In the genomic region with DNA sequence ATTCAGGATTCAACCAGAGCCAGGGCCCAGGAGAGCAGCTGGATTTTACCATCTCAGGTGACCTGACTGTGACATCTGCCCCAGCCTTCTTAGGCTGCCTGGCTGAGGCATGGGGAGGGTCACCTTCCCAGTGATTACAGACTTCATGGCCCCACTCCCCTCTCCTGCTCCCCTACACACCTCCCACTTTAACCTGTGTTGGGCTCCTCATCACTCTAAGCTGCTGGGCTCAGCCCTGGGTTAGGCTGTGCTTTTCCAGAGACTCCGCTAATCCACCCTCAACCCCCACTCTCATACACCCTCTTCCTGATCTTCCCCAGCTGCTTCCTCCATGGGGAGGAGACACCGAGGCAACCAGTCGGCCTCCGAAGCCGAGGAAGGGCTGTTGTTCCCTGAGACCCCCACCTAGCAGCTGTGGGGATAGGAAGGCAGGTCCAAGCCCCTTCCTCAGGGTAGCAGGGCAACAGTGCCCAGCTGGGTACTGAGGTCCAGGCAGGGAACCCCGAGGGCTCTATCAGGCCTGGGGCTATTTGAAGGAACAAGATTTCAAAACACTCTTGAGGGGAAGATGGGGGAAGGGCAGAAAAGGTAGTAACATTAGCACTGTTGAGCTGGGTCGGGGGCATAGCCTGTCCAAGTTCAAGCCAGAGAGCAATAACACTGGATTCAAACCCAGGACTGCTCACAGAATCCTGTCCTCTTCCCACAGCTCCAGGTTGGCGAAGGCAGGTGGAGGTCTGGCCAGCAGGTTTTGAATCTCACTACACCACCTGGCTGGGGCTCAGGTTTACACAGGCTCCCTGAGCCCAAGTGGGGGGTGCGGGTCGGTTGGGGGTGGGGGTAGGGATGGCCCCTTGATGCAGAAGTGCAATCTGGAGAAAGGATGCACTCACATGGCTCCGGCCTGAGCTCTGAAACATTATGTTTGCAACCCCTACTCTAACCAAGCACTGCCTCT, we compare ENCODE assay signal across 8 cellular contexts. TPM values are rescaled to one million over a fixed set of nuclear protein-coding genes. Genes with fewer than 3 reads are reported as not detected.
DNase-seq lines count a peak whose midpoint lies in the region; ATAC-seq and TF ChIP-seq lines count a peak whose summit lies in the region.

No MANE protein-coding gene starts in this region.

- CTCF ChIA-PET in GM10248 (lab: Yijun Ruan, JAX): interaction anchor here (0.8 to 42.8 kb wide), 6 partner anchors 9 to 365 kb away, joined by 3 to 963 read pairs (median 10); a partner anchor contains a TSS

- POLR2A ChIA-PET in GM10248 (lab: Yijun Ruan, JAX): no interaction called here

- H3K9ac ChIP-seq in DND-41 (ENCODE audit: low read depth, low read length): no peak overlapping the region

- H3K27me3 ChIP-seq in DND-41 (ENCODE audit: insufficient read depth, low read length, poor library complexity) (peaks cover 41% of the 10 kb centered on the region), ectodermal cell (ENCODE audit: control insufficient read depth, insufficient read depth, low read length, poor library complexity, severe bottlenecking) (peaks cover 83% of the 10 kb centered on the region), ovary (no peaks in the 10 kb centered on the region)

- H2AFZ ChIP-seq in DND-41 (ENCODE audit: low read depth, low read length): no peak overlapping the region

- H3K4me2 ChIP-seq in DND-41 (ENCODE audit: insufficient read depth, low read length): 0 out of 2 replicates have a peak overlapping the region, but pooled peaks have one; percentile 71

- intact Hi-C loops in ovary (cut with DNase I): loop anchor here in 1 of 4 donors (10.0 kb wide), 1 partner anchor 47 kb away; a partner anchor contains a TSS

- H3K36me3 ChIP-seq in DND-41 (ENCODE audit: insufficient read depth, low read length) (no peaks in the 10 kb centered on the region; the same call in 1 of the 2 replicates), ectodermal cell (ENCODE audit: control insufficient read depth, insufficient read depth, low read length) (no peaks in the 10 kb centered on the region), ovary (no peaks in the 10 kb centered on the region)

- H3K4me1 ChIP-seq in DND-41 (ENCODE audit: insufficient read depth, low read length): peaks cover 41% of the 10 kb centered on the region
- peaks cover 43% of the 10 kb centered on the region for H3K4me1 ChIP-seq in ectodermal cell (ENCODE audit: control insufficient read depth, insufficient read depth, low read length)
- H3K4me1 ChIP-seq in ovary (ENCODE audit: insufficient read depth): peaks cover 8% of the 10 kb centered on the region

- DNase-seq in DND-41 (no peak), NCI-H524 (lab: John Stamatoyannopoulos, UW) (peak; percentile 80 to 88), ovary (peak in 3 of 5 donors; percentile 47 to 52 (median 51)), Ammon's horn (ENCODE audit: low spot score) (no peak), GM10248 (ENCODE audit: extremely low spot score) (no peak), NCI-H1436 treated with DMSO at 0.1 percent for 48 hours (lab: John Stamatoyannopoulos, UW) (no peak), NCI-H146 (lab: John Stamatoyannopoulos, UW) (no peak)

- no peaks in the 10 kb centered on the region for H3K79me2 ChIP-seq in DND-41 (ENCODE audit: insufficient read depth, low read length)

- peaks cover 48% of the 10 kb centered on the region for H4K20me1 ChIP-seq in DND-41 (ENCODE audit: insufficient read depth, low read length)

- 44 to 49% methylated on average over 11 of the region's 11 CpGs for WGBS in ectodermal cell, 2 experiments
- WGBS in ovary, 3 donors: 34 to 49% (median 38%) methylated on average over 11 of the region's 11 CpGs

- TF ChIP-seq POLR2A in ovary (IDR thresholded peaks at IDR 0.05): no peak

- H3K9me3 ChIP-seq in DND-41 (ENCODE audit: insufficient read depth, low read length, severe bottlenecking) (no peaks in the 10 kb centered on the region), ectodermal cell (ENCODE audit: control insufficient read depth, low read length) (no peaks in the 10 kb centered on the region), ovary (no peaks in the 10 kb centered on the region)

- TF ChIP-seq CTCF in DND-41 (IDR thresholded peaks at IDR 0.05; ENCODE audit: borderline replicate concordance, extremely low read depth, low read length, poor library complexity, severe bottlenecking) (no peak), ovary (IDR thresholded peaks at IDR 0.05) (no peak), GM10248 (IDR thresholded peaks at IDR 0.05; ENCODE audit: control extremely low read depth, extremely low read depth, low read depth, missing control alignments) (no peak)

- ATAC-seq in DND-41 (ENCODE audit: insufficient read depth, low read depth): no peak

- H3K27ac ChIP-seq in DND-41 (ENCODE audit: low read length) (no peak overlapping the region), ectodermal cell (ENCODE audit: insufficient read depth, low read depth, low read length, poor library complexity, severe bottlenecking) (peak overlapping the region; percentile 86), ovary (peak overlapping the region; percentile 74 to 93)

- H3K4me3 ChIP-seq in DND-41 (ENCODE audit: low read depth in 1 of 2, low read length in 2 of 2): no peak overlapping the region
- peak overlapping the region; percentile 10 for H3K4me3 ChIP-seq in ectodermal cell (ENCODE audit: insufficient read depth, low read depth, low read length)
- no peak overlapping the region for H3K4me3 ChIP-seq in ovary

- TF ChIP-seq EP300 in ovary (IDR thresholded peaks at IDR 0.05): no peak

RNA-seq across cellular contexts. Expression of a gene that starts 1.8 kb away (rescaled TPM):
- 42.9 TPM for polyA plus RNA-seq in ectodermal cell (2013, experiment 1 of 4)
- 35.1 TPM for polyA plus RNA-seq in ectodermal cell (2013, experiment 2 of 4)
- 34.7 TPM for polyA plus RNA-seq in ectodermal cell (2013, experiment 3 of 4)
- 33.2 TPM for polyA plus RNA-seq in ectodermal cell (2013, experiment 4 of 4)
- 10 to 100 TPM; 10.3 to 66.9 (median 41.4) TPM for total RNA-seq in ovary
- polyA plus RNA-seq in ovary: 10 to 100 TPM; 16.5 to 23.3 TPM

RNA-seq across cellular contexts. Expression of a gene that starts 46.5 kb away (rescaled TPM):
- polyA plus RNA-seq in ectodermal cell (2013, experiment 1 of 4): 1.8 TPM
- 1.2 TPM for polyA plus RNA-seq in ectodermal cell (2013, experiment 2 of 4)
- polyA plus RNA-seq in ectodermal cell (2013, experiment 3 of 4): 0.69 TPM
- polyA plus RNA-seq in ectodermal cell (2013, experiment 4 of 4): 1.1 TPM
- total RNA-seq in ovary: 1 to 10 TPM in 3 of 7 donors, under 1 TPM in 4; 0.11 to 1.1 (median 0.74) TPM
- 1 to 10 TPM in 1 of 2 donors, under 1 TPM in 1; 0.17 to 1.2 TPM for polyA plus RNA-seq in ovary

RNA-seq across cellular contexts. Expression of a gene that starts 47.6 kb away (rescaled TPM):
- polyA plus RNA-seq in ectodermal cell (2013, experiment 1 of 4): 51.5 TPM
- 53.1 TPM for polyA plus RNA-seq in ectodermal cell (2013, experiment 2 of 4)
- 50.6 TPM for polyA plus RNA-seq in ectodermal cell (2013, experiment 3 of 4)
- 51.4 TPM for polyA plus RNA-seq in ectodermal cell (2013, experiment 4 of 4)
- total RNA-seq in ovary: 10 to 100 TPM; 10.2 to 69.7 (median 32.9) TPM
- polyA plus RNA-seq in ovary: 10 to 100 TPM; 18.7 to 39.0 TPM

Comparison
In these comparisons a context has a peak if more than half of its experiments do, and no peak if none do; other contexts are left out.
1. DNase-seq: peak in NCI-H524 (2 of 2) and ovary (3 of 5); none in DND-41 (single experiment), Ammon's horn (single experiment), GM10248 (single experiment), NCI-H1436 treated with DMSO at 0.1 percent for 48 hours (single experiment) and NCI-H146 (single experiment).